Comparison of ENCODE assay signal across 30 cellular contexts in genomic region chr4:74612837-74613236, GRCh38.
"Had no signal": no experiment of that assay in that cellular context is flagged by ENCODE, and none has a peak within 500 bp of the region (broad histone marks: within the 10 kb centered on the region; RNA-seq: fewer than 3 reads in every experiment).

No MANE protein-coding gene starts in this region.

- H3K27ac ChIP-seq: body of pancreas, epithelial cell of prostate, esophagus squamous epithelium, gastroesophageal sphincter, WERI-Rb-1 had no signal

- H3K36me3 Mint-ChIP-seq: activated naive CD8-positive, alpha-beta T cell had no signal

- H3K27me3 ChIP-seq: body of pancreas, esophagus squamous epithelium, gastroesophageal sphincter had no signal

- H3K9me3 ChIP-seq: body of pancreas, esophagus squamous epithelium, gastroesophageal sphincter had no signal

- ATAC-seq: activated CD4-positive, CD25-positive, alpha-beta regulatory T cell treated with anti-CD3 and anti-CD28 coated beads, Interleukin-2, amount 50 U/mL, for 24 hours; activated CD8-positive, alpha-beta T cell treated with anti-CD3 and anti-CD28 coated beads for 36 hours; activated T-cell treated with anti-CD3 and anti-CD28 coated beads, Interleukin-2, amount 50 U/mL, for 4 hours; activated T-helper 17 cell treated with anti-CD3 and anti-CD28 coated beads, Interleukin-2, amount 50 U/mL, for 72 hours; body of pancreas; gastroesophageal sphincter; T-helper 17 cell had no signal

- FAIRE-seq: endometrium, endothelial cell of umbilical vein had no signal

- DNase-seq: activated B cell treated with CpG ODN at 0.5 μM for 24 hours; activated CD4-positive, alpha-beta T cell treated with anti-CD3 and anti-CD28 coated beads for 48 hours; activated CD4-positive, alpha-beta T cell treated with anti-CD3 and anti-CD28 coated beads, Interleukin-2, amount 50 U/mL, for 1 hour; activated CD4-positive, alpha-beta T cell treated with anti-CD3 and anti-CD28 coated beads, Interleukin-2, amount 50 U/mL, for 48 hours; activated CD8-positive, alpha-beta memory T cell treated with anti-CD3 and anti-CD28 coated beads for 24 hours; activated CD8-positive, alpha-beta T cell treated with anti-CD3 and anti-CD28 coated beads for 36 hours; activated effector memory CD4-positive, alpha-beta T cell treated with Interleukin-2 at 50 U/mL for 16 hours; activated gamma-delta T cell treated with Interleukin-2 at 50 U/mL for 16 hours; activated naive CD4-positive, alpha-beta T cell treated with anti-CD3 and anti-CD28 coated beads, Interleukin-2, amount 50 U/mL, for 16 hours; activated naive CD4-positive, alpha-beta T cell treated with Interleukin-2 at 50 U/mL for 16 hours; activated T-cell treated with anti-CD3 and anti-CD28 coated beads, Interleukin-2, amount 50 U/mL, for 4 hours; amygdala; aorta; body of pancreas; caudate nucleus; effector CD8-positive, alpha-beta T cell; esophagus squamous epithelium; foreskin melanocyte; T-helper 1 cell; T-helper 17 cell; T1000 had no signal

- H3K4me3 Mint-ChIP-seq: activated B cell treated with CpG ODN at 0.5 μM for 24 hours; activated CD8-positive, alpha-beta T cell treated with anti-CD3 and anti-CD28 coated beads for 36 hours; activated naive CD8-positive, alpha-beta T cell; activated T-cell treated with anti-CD3 and anti-CD28 coated beads, Interleukin-2, amount 50 U/mL, for 4 hours; activated T-helper 17 cell treated with anti-CD3 and anti-CD28 coated beads, Interleukin-2, amount 50 U/mL, for 72 hours; T-helper 17 cell; T-helper 2 cell treated with Interferon-gamma antibody and Interleukin-4, amounts not matched to agents 5 μg/mL and 100 μg/mL, for 36 hours had no signal

- H3K4me3 ChIP-seq: body of pancreas, esophagus squamous epithelium, gastroesophageal sphincter had no signal

- H3K36me3 ChIP-seq: esophagus squamous epithelium, gastroesophageal sphincter, WERI-Rb-1 had no signal

- H3K9me3 Mint-ChIP-seq: activated B cell treated with CpG ODN at 0.5 μM for 24 hours; activated T-cell treated with anti-CD3 and anti-CD28 coated beads, Interleukin-2, amount 50 U/mL, for 4 hours; activated T-helper 17 cell treated with anti-CD3 and anti-CD28 coated beads, Interleukin-2, amount 50 U/mL, for 72 hours; T-helper 2 cell treated with Interferon-gamma antibody and Interleukin-4, amounts not matched to agents 5 μg/mL and 100 μg/mL, for 36 hours had no signal

- H3K4me1 ChIP-seq: body of pancreas, gastroesophageal sphincter had no signal

- H3K27ac Mint-ChIP-seq: activated B cell treated with CpG ODN at 0.5 μM for 24 hours; activated CD8-positive, alpha-beta T cell treated with anti-CD3 and anti-CD28 coated beads for 36 hours; activated naive CD8-positive, alpha-beta T cell; activated T-helper 17 cell treated with anti-CD3 and anti-CD28 coated beads, Interleukin-2, amount 50 U/mL, for 72 hours; T-helper 2 cell treated with Interferon-gamma antibody and Interleukin-4, amounts not matched to agents 5 μg/mL and 100 μg/mL, for 36 hours had no signal

- H3K4me1 Mint-ChIP-seq: activated B cell treated with CpG ODN at 0.5 μM for 24 hours; activated T-helper 17 cell treated with anti-CD3 and anti-CD28 coated beads, Interleukin-2, amount 50 U/mL, for 72 hours; T-helper 17 cell had no signal

- H3K27me3 Mint-ChIP-seq: activated B cell treated with CpG ODN at 0.5 μM for 24 hours; activated CD8-positive, alpha-beta T cell treated with anti-CD3 and anti-CD28 coated beads for 36 hours; activated naive CD8-positive, alpha-beta T cell had no signal
